In the genomic region with DNA sequence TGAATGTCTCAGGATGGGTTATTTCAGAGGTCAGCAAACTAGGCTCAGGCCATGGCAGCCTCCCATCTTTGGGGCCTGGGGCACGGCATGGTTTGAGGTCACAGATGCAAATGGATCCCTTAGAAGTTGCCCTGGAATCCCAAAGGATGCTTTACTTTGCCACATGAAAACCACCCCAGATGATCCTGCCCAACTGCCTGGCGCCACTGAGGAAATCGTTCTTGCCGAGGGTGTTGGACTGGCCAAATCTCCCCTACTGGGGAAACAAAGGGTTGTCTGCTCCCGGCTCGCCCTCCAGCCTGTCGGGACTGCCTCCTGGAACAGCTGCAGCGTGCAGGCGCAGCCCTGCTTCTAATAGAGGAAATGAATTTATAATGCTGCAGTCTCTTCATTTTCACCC, we compare ENCODE assay signal across 19 cellular contexts.
"Had no signal": no experiment of that assay in that cellular context is flagged by ENCODE, and none has a peak within 500 bp of the region (broad histone marks: within the 10 kb centered on the region; RNA-seq: fewer than 3 reads in every experiment).

No MANE protein-coding gene starts in this region.

- H3K9me3 Mint-ChIP-seq: activated CD8-positive, alpha-beta T cell treated with anti-CD3 and anti-CD28 coated beads for 36 hours; activated naive CD8-positive, alpha-beta T cell treated with anti-CD3 and anti-CD28 coated beads, Interleukin-2, amount 50 U/mL, for 24 hours; activated T-helper 1 cell treated with anti-CD3 and anti-CD28 coated beads, Interleukin-12 subunit alpha, Interleukin-12 subunit beta, Interleukin-2, Interleukin-4 antibody, amounts not matched to agents 30 ng/mL and 10 ng/mL and 1 ng/mL, durations not matched to agents 14 hours and 24 hours and 36 hours; effector memory CD8-positive, alpha-beta T cell had no signal

- H3K27ac Mint-ChIP-seq: activated CD4-positive, alpha-beta T cell treated with anti-CD3 and anti-CD28 coated beads for 36 hours; activated CD8-positive, alpha-beta T cell treated with anti-CD3 and anti-CD28 coated beads for 36 hours; activated naive CD8-positive, alpha-beta T cell treated with anti-CD3 and anti-CD28 coated beads, Interleukin-2, amount 50 U/mL, for 24 hours; activated T-helper 1 cell treated with anti-CD3 and anti-CD28 coated beads, Interleukin-12 subunit alpha, Interleukin-12 subunit beta, Interleukin-2, Interleukin-4 antibody, amounts not matched to agents 30 ng/mL and 10 ng/mL and 1 ng/mL, durations not matched to agents 14 hours and 24 hours and 36 hours; effector memory CD8-positive, alpha-beta T cell had no signal

- H3K4me3 ChIP-seq: coronary artery, gastroesophageal sphincter, psoas muscle, right lobe of liver, suprapubic skin, upper lobe of left lung had no signal

- FAIRE-seq: astrocyte had no signal

- ATAC-seq: activated CD4-positive, alpha-beta T cell treated with anti-CD3 and anti-CD28 coated beads for 36 hours; activated CD8-positive, alpha-beta T cell treated with anti-CD3 and anti-CD28 coated beads for 36 hours; activated naive CD8-positive, alpha-beta T cell treated with anti-CD3 and anti-CD28 coated beads, Interleukin-2, amount 50 U/mL, for 24 hours; effector memory CD8-positive, alpha-beta T cell; gastroesophageal sphincter; psoas muscle; right lobe of liver had no signal

- H3K4me1 ChIP-seq: psoas muscle had no signal

- H3K4me3 Mint-ChIP-seq: activated CD4-positive, alpha-beta T cell treated with anti-CD3 and anti-CD28 coated beads for 36 hours; activated CD8-positive, alpha-beta T cell treated with anti-CD3 and anti-CD28 coated beads for 36 hours; activated naive CD8-positive, alpha-beta T cell treated with anti-CD3 and anti-CD28 coated beads, Interleukin-2, amount 50 U/mL, for 24 hours; activated T-helper 1 cell treated with anti-CD3 and anti-CD28 coated beads, Interleukin-12 subunit alpha, Interleukin-12 subunit beta, Interleukin-2, Interleukin-4 antibody, amounts not matched to agents 30 ng/mL and 10 ng/mL and 1 ng/mL, durations not matched to agents 14 hours and 24 hours and 36 hours; effector memory CD8-positive, alpha-beta T cell had no signal

- H3K27me3 ChIP-seq: gastroesophageal sphincter, right lobe of liver, suprapubic skin, upper lobe of left lung had no signal

- H3K36me3 ChIP-seq: gastroesophageal sphincter, right lobe of liver, suprapubic skin, upper lobe of left lung had no signal

- H3K9me3 ChIP-seq: gastroesophageal sphincter, psoas muscle, right lobe of liver, suprapubic skin, upper lobe of left lung had no signal

- H3K27ac ChIP-seq: coronary artery, gastroesophageal sphincter, psoas muscle, right lobe of liver, suprapubic skin, upper lobe of left lung, VCaP had no signal

- DNase-seq: activated CD4-positive, alpha-beta T cell treated with anti-CD3 and anti-CD28 coated beads for 36 hours; activated CD8-positive, alpha-beta memory T cell treated with anti-CD3 and anti-CD28 coated beads, Interleukin-2, amount 50 U/mL, for 48 hours; activated CD8-positive, alpha-beta T cell treated with anti-CD3 and anti-CD28 coated beads for 36 hours; activated naive CD4-positive, alpha-beta T cell; activated naive CD8-positive, alpha-beta T cell treated with anti-CD3 and anti-CD28 coated beads, Interleukin-2, amount 50 U/mL, for 24 hours; effector memory CD8-positive, alpha-beta T cell; mesendoderm; occipital lobe; psoas muscle; right lobe of liver; stimulated activated naive CD4-positive, alpha-beta T cell; T-helper 1 cell had no signal
